In the genomic region with DNA sequence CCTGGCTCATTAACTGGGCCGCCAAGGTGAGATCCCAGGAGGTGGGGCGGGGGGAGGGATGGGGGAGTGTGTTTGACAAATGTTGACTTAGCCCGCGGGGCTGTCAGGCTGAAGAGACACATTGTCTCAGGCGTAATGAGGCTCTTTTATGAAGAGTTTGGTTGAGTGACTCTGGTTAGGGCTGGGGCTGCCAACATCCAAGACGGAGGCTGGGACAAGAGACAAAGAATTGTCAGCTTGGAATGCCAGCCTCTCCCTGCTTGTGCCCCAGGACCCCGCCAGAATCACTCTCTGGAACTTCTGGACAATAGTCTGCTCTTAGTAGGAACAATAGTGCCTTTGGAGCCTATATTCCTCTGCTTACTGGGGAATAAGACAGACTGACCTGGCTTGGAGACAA, we compare ENCODE assay signal across 17 cellular contexts. TPM values are rescaled to one million over a fixed set of nuclear protein-coding genes. Genes with fewer than 3 reads are reported as not detected.
DNase-seq lines count a peak whose midpoint lies in the region; ATAC-seq and TF ChIP-seq lines count a peak whose summit lies in the region.
"Had no signal": no experiment of that assay in that cellular context is flagged by ENCODE, and none has a peak within 500 bp of the region (broad histone marks: within the 10 kb centered on the region; RNA-seq: fewer than 3 reads in every experiment).

No MANE protein-coding gene starts in this region.

- H3K9me3 Mint-ChIP-seq in progenitor cell of endocrine pancreas (ENCODE audit: low read depth): no peaks in the 10 kb centered on the region
- no peaks in the 10 kb centered on the region for H3K9me3 Mint-ChIP-seq in activated naive CD4-positive, alpha-beta T cell treated with anti-CD3 and anti-CD28 coated beads, Interleukin-2, amount 10 ng/mL, durations not matched to agents 7 days and 5 days
- H3K9me3 Mint-ChIP-seq: activated naive CD8-positive, alpha-beta T cell treated with anti-CD3 and anti-CD28 coated beads, Interleukin-2, amount 50 U/mL, for 24 hours had no signal

- no peaks in the 10 kb centered on the region for H3K27me3 Mint-ChIP-seq in progenitor cell of endocrine pancreas
- peaks cover 4% of the 10 kb centered on the region for H3K27me3 Mint-ChIP-seq in activated naive CD4-positive, alpha-beta T cell treated with anti-CD3 and anti-CD28 coated beads, Interleukin-2, amount 10 ng/mL, durations not matched to agents 7 days and 5 days
- H3K27me3 Mint-ChIP-seq: activated naive CD8-positive, alpha-beta T cell treated with anti-CD3 and anti-CD28 coated beads, Interleukin-2, amount 50 U/mL, for 24 hours had no signal

- CTCF ChIA-PET in activated naive CD4-positive, alpha-beta T cell treated with anti-CD3 and anti-CD28 coated beads, Interleukin-2, amount 10 ng/mL, durations not matched to agents 7 days and 5 days (lab: Charles Lee): no interaction called here

- peaks cover 35% of the 10 kb centered on the region for H3K36me3 Mint-ChIP-seq in progenitor cell of endocrine pancreas (ENCODE audit: insufficient read depth)
- H3K36me3 Mint-ChIP-seq in activated naive CD4-positive, alpha-beta T cell treated with anti-CD3 and anti-CD28 coated beads, Interleukin-2, amount 10 ng/mL, durations not matched to agents 7 days and 5 days: peaks cover 7% of the 10 kb centered on the region

- peak overlapping the region; percentile 31 for H3K4me3 Mint-ChIP-seq in progenitor cell of endocrine pancreas (ENCODE audit: low read depth)
- no peak overlapping the region for H3K4me3 Mint-ChIP-seq in activated naive CD4-positive, alpha-beta T cell treated with anti-CD3 and anti-CD28 coated beads, Interleukin-2, amount 10 ng/mL, durations not matched to agents 7 days and 5 days
- H3K4me3 Mint-ChIP-seq: activated naive CD8-positive, alpha-beta T cell treated with anti-CD3 and anti-CD28 coated beads, Interleukin-2, amount 50 U/mL, for 24 hours had no signal

- peaks cover 35% of the 10 kb centered on the region for H3K4me1 Mint-ChIP-seq in progenitor cell of endocrine pancreas (ENCODE audit: low read depth)
- H3K4me1 Mint-ChIP-seq in activated naive CD4-positive, alpha-beta T cell treated with anti-CD3 and anti-CD28 coated beads, Interleukin-2, amount 10 ng/mL, durations not matched to agents 7 days and 5 days: peaks cover 13% of the 10 kb centered on the region
- H3K4me1 Mint-ChIP-seq: activated naive CD8-positive, alpha-beta T cell treated with anti-CD3 and anti-CD28 coated beads, Interleukin-2, amount 50 U/mL, for 24 hours had no signal

- DNase-seq in ELF-1 (ENCODE audit: low read depth, low spot score) (peak; percentile 86), NCI-H345 treated with DMSO at 0.1 percent for 48 hours (lab: John Stamatoyannopoulos, UW; ENCODE audit: unreplicated experiment) (peak; percentile 52), ecto neural progenitor cell (ENCODE audit: low spot score) (peak; percentile 50), progenitor cell of endocrine pancreas (ENCODE audit: low spot score, unreplicated experiment) (no peak), SW480 (ENCODE audit: low spot score) (no peak)
- no peak for DNase-seq in activated naive CD4-positive, alpha-beta T cell treated with anti-CD3 and anti-CD28 coated beads, Interleukin-2, amount 10 ng/mL, durations not matched to agents 7 days and 5 days
- DNase-seq: activated CD8-positive, alpha-beta memory T cell treated with anti-CD3 and anti-CD28 coated beads, Interleukin-2, amount 50 U/mL, for 48 hours; activated naive CD8-positive, alpha-beta T cell treated with anti-CD3 and anti-CD28 coated beads, Interleukin-2, amount 50 U/mL, for 24 hours; colonic mucosa; EL; heart left ventricle; NCI-H1930; NCI-H82; WERI-Rb-1 had no signal

- no peak for TF ChIP-seq CTCF in progenitor cell of endocrine pancreas (IDR thresholded peaks at IDR 0.05; ENCODE audit: unreplicated experiment)

- no peak for ATAC-seq in GM18868 (IDR thresholded peaks at IDR 0.05; ENCODE audit: unreplicated experiment)
- ATAC-seq: activated naive CD8-positive, alpha-beta T cell treated with anti-CD3 and anti-CD28 coated beads, Interleukin-2, amount 50 U/mL, for 24 hours; heart left ventricle had no signal

- peak overlapping the region; percentile 75 for H3K27ac Mint-ChIP-seq in progenitor cell of endocrine pancreas
- H3K27ac Mint-ChIP-seq in activated naive CD4-positive, alpha-beta T cell treated with anti-CD3 and anti-CD28 coated beads, Interleukin-2, amount 10 ng/mL, durations not matched to agents 7 days and 5 days: no peak overlapping the region
- H3K27ac Mint-ChIP-seq: activated naive CD8-positive, alpha-beta T cell treated with anti-CD3 and anti-CD28 coated beads, Interleukin-2, amount 50 U/mL, for 24 hours had no signal

RNA-seq across cellular contexts. Expression of a gene that starts 24.0 kb away (rescaled TPM):
- 25.4 and 27.9 TPM in 2 replicates for total RNA-seq in progenitor cell of endocrine pancreas

RNA-seq across cellular contexts. Expression of a gene that starts 52.2 kb away (rescaled TPM):
- total RNA-seq in progenitor cell of endocrine pancreas: 1.1 and 1.2 TPM in 2 replicates
- total RNA-seq: mononuclear cell; T-helper 2 cell treated with Interferon-gamma antibody and Interleukin-4, amounts not matched to agents 100 ng/mL and 5 ng/mL, for 36 hours had no signal

Comparison
In these comparisons a context has a peak if more than half of its experiments do, and no peak if none do; other contexts are left out.
1. DNase-seq: peak in ELF-1 (single experiment), NCI-H345 treated with DMSO at 0.1 percent for 48 hours (single experiment) and ecto neural progenitor cell (single experiment); none in progenitor cell of endocrine pancreas (single experiment), SW480 (single experiment) and activated naive CD4-positive, alpha-beta T cell treated with anti-CD3 and anti-CD28 coated beads, Interleukin-2, amount 10 ng/mL, durations not matched to agents 7 days and 5 days (single experiment).